In genomic region chr2:240733803-240734495, GRCh38 we compare ENCODE assay signal across 12 cellular contexts. TPM values are rescaled to one million over a fixed set of nuclear protein-coding genes. Genes with fewer than 3 reads are reported as not detected.
DNase-seq lines count a peak whose midpoint lies in the region; ATAC-seq and TF ChIP-seq lines count a peak whose summit lies in the region.
"Had no signal": no experiment of that assay in that cellular context is flagged by ENCODE, and none has a peak within 500 bp of the region (broad histone marks: within the 10 kb centered on the region; RNA-seq: fewer than 3 reads in every experiment).

No MANE protein-coding gene starts in this region.

- DNase-seq in CD1c-positive myeloid dendritic cell (ENCODE audit: extremely low spot score) (peak; percentile 4), GM23338 (ENCODE audit: low spot score) (no peak), T-helper 9 cell (peak; percentile 13), iPS-NIHi7 (ENCODE audit: extremely low spot score) (peak; percentile 48), left colon (no peak), 8988T (no peak), adrenal gland (no peak), COLO829 (ENCODE audit: low spot score) (no peak)

- no peaks in the 10 kb centered on the region for H3K9me2 ChIP-seq in GM23338 (ENCODE audit: insufficient read depth)

- no peak for TF ChIP-seq POLR2A in adrenal gland (IDR thresholded peaks at IDR 0.05)

- TF ChIP-seq CTCF in GM23338 (conservative IDR thresholded peaks at IDR 0.05; ENCODE audit: low read depth in 2 of 2) (peak in 1 of 2 experiments; percentile 25; a peak in 2 of 4 replicates), adrenal gland (IDR thresholded peaks at IDR 0.05) (no peak)

- no peaks in the 10 kb centered on the region for H4K20me1 ChIP-seq in GM23338 (replicated peaks; ENCODE audit: insufficient read depth)

- no peak overlapping the region for H3K4me2 ChIP-seq in GM23338

- H3K27ac ChIP-seq in GM23338 (ENCODE audit: low read depth), result no peak overlapping the region
- no peak overlapping the region for H3K27ac ChIP-seq in adrenal gland

- no peaks in the 10 kb centered on the region for H3K79me2 ChIP-seq in GM23338 (replicated peaks; ENCODE audit: insufficient read depth)

- H3K27me3 ChIP-seq in GM23338 (ENCODE audit: insufficient read depth), result no peaks in the 10 kb centered on the region
- H3K27me3 ChIP-seq in adrenal gland, result no peaks in the 10 kb centered on the region

- H3F3A ChIP-seq in GM23338 (replicated peaks; ENCODE audit: low read depth), result no peaks in the 10 kb centered on the region

- H3K27ac Mint-ChIP-seq in GM23338, result no peak overlapping the region

- ATAC-seq in GM23338 (peak; percentile 11; the same call in 1 of the 3 replicates), left colon (no peak)

- peaks cover 39% of the 10 kb centered on the region for H3K27me3 Mint-ChIP-seq in GM23338 (ENCODE audit: insufficient read depth, low read depth, poor library complexity)

- H3K36me3 Mint-ChIP-seq in GM23338 (ENCODE audit: low read depth), result peaks cover 62% of the 10 kb centered on the region

- no peaks in the 10 kb centered on the region for H3K9me3 Mint-ChIP-seq in GM23338

- no peak overlapping the region for H3K4me3 Mint-ChIP-seq in GM23338

- H3K4me1 Mint-ChIP-seq in GM23338, result no peaks in the 10 kb centered on the region

- intact Hi-C loops in left colon (cut with DNase I, micrococcal nuclease), result no loop called here
- intact Hi-C loops in adrenal gland (cut with DNase I), result no loop called here

- H3K36me3 ChIP-seq in GM23338 (ENCODE audit: insufficient read depth), result no peaks in the 10 kb centered on the region
- H3K36me3 ChIP-seq in adrenal gland (replicated peaks in 1 of 2), result no peaks in the 10 kb centered on the region

- no peak overlapping the region for H2AFZ ChIP-seq in GM23338

- H3K4me3 ChIP-seq in GM23338 (no peak overlapping the region), adrenal gland (no peak overlapping the region)

- H3K4me1 ChIP-seq in GM23338 (ENCODE audit: insufficient read depth) (no peaks in the 10 kb centered on the region), adrenal gland (replicated peaks in 1 of 2) (no peaks in the 10 kb centered on the region)

- 81 to 86% (median 85%) methylated on average over 17 to 24 of the region's 24 CpGs for WGBS in adrenal gland, 4 donors

- no peaks in the 10 kb centered on the region for H3K9me3 ChIP-seq in adrenal gland (replicated peaks in 1 of 3)

TF ChIP-seq in GM23338, 12 proteins besides CTCF, POLR2A, EP300 and RAD21 (continues in another document):
- TF ChIP-seq CREB1 (CRISPR knock-in tag; IDR thresholded peaks at IDR 0.05; ENCODE audit: low read depth) (no peak), POLR2AphosphoS5 (IDR thresholded peaks at IDR 0.05; ENCODE audit: low read depth) (no peak), EZH2 (IDR thresholded peaks at IDR 0.05; ENCODE audit: low read depth, unreplicated experiment) (no peak), STAT1 (IDR thresholded peaks at IDR 0.05; ENCODE audit: unreplicated experiment) (no peak), NANOG (IDR thresholded peaks at IDR 0.05; ENCODE audit: borderline replicate concordance) (no peak), ZNF331 (CRISPR knock-in tag; IDR thresholded peaks at IDR 0.05; ENCODE audit: low read depth) (no peak), ETS1 (IDR thresholded peaks at IDR 0.05) (no peak), EZH2phosphoT487 (IDR thresholded peaks at IDR 0.05; ENCODE audit: unreplicated experiment) (no peak), JUNB (IDR thresholded peaks at IDR 0.05; ENCODE audit: unreplicated experiment) (no peak), ZNF114 (CRISPR knock-in tag; IDR thresholded peaks at IDR 0.05) (no peak), ZNF462 (CRISPR knock-in tag; IDR thresholded peaks at IDR 0.05) (no peak)

RNA-seq across cellular contexts. Expression of gene AQP12A, which starts 42.3 kb away (rescaled TPM):
- total RNA-seq in GM23338 (2014; rRNA removed; shearing (Covaris generic)), result not detected in 2 replicates
- not detected in 2 replicates for polyA plus RNA-seq in GM23338 (2016; fragmentation: Nextera tagmentation; extraction: Ambion mirVana)
- total RNA-seq in left colon, result 1 to 10 TPM in 1 of 2 donors, under 1 TPM in 1; 0.92 to 4.0 TPM
- not detected for total RNA-seq in adrenal gland
- polyA plus RNA-seq in adrenal gland, result not detected
- total RNA-seq: epithelial cell of proximal tubule, NCI-H460, posterior vena cava had no signal
- polyA plus RNA-seq: keratinocyte had no signal

RNA-seq across cellular contexts. Expression of gene AQP12B, which starts 51.3 kb away (rescaled TPM):
- not detected in 2 replicates for total RNA-seq in GM23338 (2014; rRNA removed; shearing (Covaris generic))
- not detected in 2 replicates for polyA plus RNA-seq in GM23338 (2016; fragmentation: Nextera tagmentation; extraction: Ambion mirVana)
- total RNA-seq in left colon, result 1 to 10 TPM in 1 of 2 donors, under 1 TPM in 1; 0.85 to 2.4 TPM
- not detected for total RNA-seq in adrenal gland
- under 1 TPM in 2 of 3 donors, not detected in 1; 0.07 to 0.48 TPM for polyA plus RNA-seq in adrenal gland
- total RNA-seq: epithelial cell of proximal tubule, NCI-H460 had no signal
- polyA plus RNA-seq: keratinocyte had no signal

Comparison
In these comparisons a context has a peak if more than half of its experiments do, and no peak if none do; other contexts are left out.
1. DNase-seq: peak in CD1c-positive myeloid dendritic cell (single experiment), T-helper 9 cell (single experiment) and iPS-NIHi7 (single experiment); none in GM23338 (single experiment), left colon (0 of 2), 8988T (single experiment), adrenal gland (0 of 7) and COLO829 (single experiment).